Comparison of ENCODE assay signal across 11 cellular contexts in the genomic region with DNA sequence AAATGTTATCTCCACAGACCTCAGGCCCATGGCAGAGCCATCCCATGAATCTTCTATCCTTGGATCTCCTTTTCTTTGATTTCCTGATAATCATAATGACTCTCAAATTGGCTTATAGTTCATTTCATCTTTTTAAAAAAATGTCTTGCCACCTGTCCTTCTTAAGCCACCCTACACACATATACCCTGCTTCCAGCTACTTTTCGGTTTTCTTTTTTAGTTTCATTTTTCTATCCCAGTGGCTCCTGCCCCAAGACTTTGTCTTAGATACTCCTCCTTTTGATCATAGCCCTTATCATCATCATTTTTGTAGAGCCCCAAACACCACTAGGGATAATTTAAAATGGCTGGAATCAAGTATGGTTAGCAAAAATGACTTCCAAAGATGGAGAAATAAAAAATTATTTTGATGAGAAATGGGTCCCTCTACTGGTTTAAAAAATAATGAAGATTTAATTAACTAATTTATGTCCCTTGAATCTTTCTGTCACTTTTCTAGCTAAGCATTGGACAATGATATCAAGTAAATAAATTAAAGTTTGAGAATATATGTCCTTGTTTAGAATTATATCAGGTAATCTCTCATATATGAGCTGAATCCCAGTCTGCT.
DNase-seq lines count a peak whose midpoint lies in the region; ATAC-seq and TF ChIP-seq lines count a peak whose summit lies in the region.
"Had no signal": no experiment of that assay in that cellular context is flagged by ENCODE, and none has a peak within 500 bp of the region (broad histone marks: within the 10 kb centered on the region; RNA-seq: fewer than 3 reads in every experiment).

No MANE protein-coding gene starts in this region.

- peak; percentile 27 for DNase-seq in ACHN
- DNase-seq in RKO (ENCODE audit: low spot score) = peak; percentile 25
- DNase-seq in hepatocyte (ENCODE audit: low spot score) = no peak
- DNase-seq in caudate nucleus (lab: John Stamatoyannopoulos, UW) = no peak
- no peak for DNase-seq in esophagus muscularis mucosa (ENCODE audit: extremely low spot score)
- no peak for DNase-seq in activated CD4-positive, CD25-positive, alpha-beta regulatory T cell (lab: John Stamatoyannopoulos, UW)
- DNase-seq: activated naive CD4-positive, alpha-beta T cell treated with anti-CD3 and anti-CD28 coated beads, Interleukin-2, amount 10 ng/mL, durations not matched to agents 7 days and 5 days; Peyer's patch had no signal

- no peak for TF ChIP-seq EP300 in esophagus muscularis mucosa (IDR thresholded peaks at IDR 0.05)

- H3K4me1 ChIP-seq in HEK293 (ENCODE audit: control insufficient read depth, insufficient read depth, low read length) = no peaks in the 10 kb centered on the region
- H3K4me1 ChIP-seq in hepatocyte (ENCODE audit: insufficient read depth) = peaks cover under 1% of the 10 kb centered on the region
- H3K4me1 ChIP-seq in esophagus muscularis mucosa = peaks cover 0 to 4% (median 0%) of the 10 kb centered on the region in 4 donors
- H3K4me1 ChIP-seq: Peyer's patch had no signal

- no peak overlapping the region for H3K4me2 ChIP-seq in hepatocyte

- 100% methylated on average over 1 of the region's 1 CpG for WGBS in hepatocyte (ENCODE audit: low lambda C conversion rate, missing lambda C conversion rate)
- WGBS in esophagus muscularis mucosa = 90% methylated on average over 1 of the region's 1 CpG

- intact Hi-C loops in esophagus muscularis mucosa (cut with DNase I) = no loop called here

- no peaks in the 10 kb centered on the region for H3K9me2 ChIP-seq in hepatocyte (replicated peaks; ENCODE audit: insufficient read depth)

- H3K27ac ChIP-seq in HEK293 (ENCODE audit: extremely low read depth, low read depth, low read length) = no peak overlapping the region
- no peak overlapping the region for H3K27ac ChIP-seq in hepatocyte
- no peak overlapping the region for H3K27ac ChIP-seq in caudate nucleus (ENCODE audit: low read depth, low read length)
- H3K27ac ChIP-seq in esophagus muscularis mucosa (replicated peaks in 1 of 4) = no peak overlapping the region
- H3K27ac ChIP-seq: Peyer's patch, thoracic aorta had no signal

- H4K20me1 ChIP-seq in hepatocyte (ENCODE audit: insufficient read depth, poor library complexity, severe bottlenecking) = no peaks in the 10 kb centered on the region

- TF ChIP-seq POLR2A in esophagus muscularis mucosa (IDR thresholded peaks at IDR 0.05; ENCODE audit: low read depth) = no peak

- no peak overlapping the region for H2AFZ ChIP-seq in hepatocyte

- POLR2A ChIA-PET in HEK293 (lab: Yijun Ruan, JAX) = no interaction called here

- no peaks in the 10 kb centered on the region for H3K9me3 ChIP-seq in HEK293 (ENCODE audit: control insufficient read depth, insufficient read depth, low read depth, low read length)
- H3K9me3 ChIP-seq in hepatocyte (ENCODE audit: low read depth) = no peaks in the 10 kb centered on the region
- no peaks in the 10 kb centered on the region for H3K9me3 ChIP-seq in esophagus muscularis mucosa
- H3K9me3 ChIP-seq: Peyer's patch, thoracic aorta had no signal

- H3K79me2 ChIP-seq in hepatocyte = no peaks in the 10 kb centered on the region

- ATAC-seq in GM21423 (IDR thresholded peaks at IDR 0.05; ENCODE audit: unreplicated experiment) = no peak

- CTCF ChIA-PET in HEK293 (lab: Yijun Ruan, JAX) = interaction anchor here (0.6 to 1.5 kb wide), 10 partner anchors 10 to 1531 kb away, joined by 3 to 5 read pairs (median 3); no protein-coding TSS in a partner anchor

- no peak for TF ChIP-seq CTCF in HEK293 (tag by site-specific recombination; IDR thresholded peaks at IDR 0.05)
- peak; percentile 30 for TF ChIP-seq CTCF in hepatocyte (IDR thresholded peaks at IDR 0.05; ENCODE audit: poor library complexity)
- no peak for TF ChIP-seq CTCF in esophagus muscularis mucosa (IDR thresholded peaks at IDR 0.05)

- in situ Hi-C loops in ACHN (cut with HindIII; ENCODE audit: low pct_ligation_motif_present, low pct_unique_long_range_greater_than_20kb, low sequenced_read_pairs) = no loop called here

- H3K27me3 ChIP-seq in hepatocyte = no peaks in the 10 kb centered on the region
- peaks cover 0 to 2% (median 0%) of the 10 kb centered on the region in 4 donors for H3K27me3 ChIP-seq in esophagus muscularis mucosa
- H3K27me3 ChIP-seq: Peyer's patch had no signal

- H3K36me3 ChIP-seq in HEK293 (ENCODE audit: control insufficient read depth in 2 of 2, insufficient read depth in 1 of 2, low read length in 2 of 2) = no peaks in the 10 kb centered on the region
- no peaks in the 10 kb centered on the region for H3K36me3 ChIP-seq in hepatocyte (replicated peaks; ENCODE audit: insufficient read depth, low read depth)
- no peaks in the 10 kb centered on the region for H3K36me3 ChIP-seq in esophagus muscularis mucosa
- H3K36me3 ChIP-seq: Peyer's patch, thoracic aorta had no signal

- H3K4me3 ChIP-seq in HEK293 (ENCODE audit: low read depth, low read length) (no peak overlapping the region), hepatocyte (no peak overlapping the region), esophagus muscularis mucosa (no peak overlapping the region)
- H3K4me3 ChIP-seq: Peyer's patch, thoracic aorta had no signal

TF ChIP-seq in HEK293, 187 proteins besides CTCF, POLR2A, EP300 and RAD21:
- peak; percentile 16; the same call in 1 of the 2 replicates for TF ChIP-seq ZNF654 (tag by site-specific recombination; IDR thresholded peaks at IDR 0.05; ENCODE audit: low read depth)
- no peak for TF ChIP-seq ZNF433 (tag by site-specific recombination; IDR thresholded peaks at IDR 0.05; ENCODE audit: low read depth)
- no peak for TF ChIP-seq ZNF664 (tag by site-specific recombination; IDR thresholded peaks at IDR 0.05)

Comparison
In these comparisons a context has a peak if more than half of its experiments do, and no peak if none do; other contexts are left out.
1. DNase-seq: peak in ACHN (single experiment) and RKO (single experiment); none in hepatocyte (single experiment), caudate nucleus (0 of 61), esophagus muscularis mucosa (single experiment) and activated CD4-positive, CD25-positive, alpha-beta regulatory T cell (0 of 4).